In the genomic region with DNA sequence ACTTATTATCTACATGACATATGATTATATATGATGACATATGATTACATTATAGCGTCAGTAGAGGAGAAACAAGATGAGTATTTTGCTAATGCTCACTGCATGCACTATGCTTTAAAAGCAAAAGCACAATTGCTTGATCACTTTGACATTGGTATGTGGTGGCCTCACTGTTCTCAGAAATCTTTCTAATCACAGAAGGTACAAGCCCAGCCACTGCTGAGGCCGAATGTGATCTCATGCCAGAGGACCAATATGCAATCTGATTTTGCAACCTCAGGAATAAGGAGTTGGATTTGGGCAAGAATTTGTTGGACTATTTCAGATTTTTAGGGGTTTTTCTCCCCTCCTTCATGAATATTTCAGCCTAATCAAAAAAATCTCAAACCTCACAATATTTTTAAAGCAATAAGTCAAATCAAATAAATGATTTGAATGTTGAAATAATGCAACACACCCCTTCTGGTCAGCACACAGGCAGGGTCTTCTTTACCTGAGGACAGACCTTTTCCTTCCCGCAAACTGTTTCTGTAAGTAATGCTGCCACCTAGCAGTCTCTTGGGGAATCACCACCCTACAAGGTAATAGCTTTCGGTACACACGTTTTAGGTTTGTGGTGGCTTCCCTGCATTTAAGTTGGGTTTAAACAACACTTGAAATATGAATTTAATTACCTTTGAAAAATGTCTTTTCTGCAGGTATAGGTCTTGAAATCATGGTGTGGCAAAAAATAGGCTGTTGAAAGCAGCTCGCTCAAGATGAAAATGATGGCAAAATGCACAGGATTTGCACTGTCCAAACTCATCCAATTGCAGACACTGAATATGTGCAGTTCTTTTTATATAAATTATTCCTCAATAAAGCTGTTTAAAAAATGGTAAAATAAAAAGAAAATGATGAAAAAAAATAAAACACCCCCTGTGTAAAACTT, we compare ENCODE assay signal across 9 cellular contexts. TPM values are rescaled to one million over a fixed set of nuclear protein-coding genes. Genes with fewer than 3 reads are reported as not detected.
DNase-seq lines count a peak whose midpoint lies in the region; ATAC-seq, FAIRE-seq and TF ChIP-seq lines count a peak whose summit lies in the region.
"Had no signal": no experiment of that assay in that cellular context is flagged by ENCODE, and none has a peak within 500 bp of the region (broad histone marks: within the 10 kb centered on the region; RNA-seq: fewer than 3 reads in every experiment).

No MANE protein-coding gene starts in this region.

- no peak overlapping the region for H3K27ac Mint-ChIP-seq in osteocyte (ENCODE audit: unreplicated experiment)
- H3K27ac Mint-ChIP-seq: IgD-negative memory B cell had no signal

- H3K4me3 Mint-ChIP-seq in osteocyte (ENCODE audit: unreplicated experiment), result no peak overlapping the region
- H3K4me3 Mint-ChIP-seq: IgD-negative memory B cell had no signal

- H3K27me3 Mint-ChIP-seq in osteocyte (ENCODE audit: unreplicated experiment), result peaks cover 62% of the 10 kb centered on the region

- TF ChIP-seq CTCF in AG09319 (IDR thresholded peaks at IDR 0.05; ENCODE audit: low read depth, low read length), result peak; percentile 91
- TF ChIP-seq CTCF in osteocyte (IDR thresholded peaks at IDR 0.05), result peak; percentile 84

- no peaks in the 10 kb centered on the region for H3K4me1 Mint-ChIP-seq in osteocyte (ENCODE audit: unreplicated experiment)

- in situ Hi-C loops in SK-MEL-5 (cut with HindIII; ENCODE audit: low pct_unique_long_range_greater_than_20kb, low sequenced_read_pairs), result no loop called here

- ATAC-seq in HG03520 (IDR thresholded peaks at IDR 0.05; ENCODE audit: unreplicated experiment), result peak; percentile 60

- H3K9me3 Mint-ChIP-seq in osteocyte (ENCODE audit: unreplicated experiment), result no peaks in the 10 kb centered on the region

- FAIRE-seq in G401.6 (lab: Jason Lieb, UNC), result peak; percentile 79

- DNase-seq in AG09319 (ENCODE audit: extremely low read depth, low read depth) (no peak), SK-MEL-5 (ENCODE audit: low read depth, low spot score) (peak; percentile 49), epidermal melanocyte (ENCODE audit: insufficient read length, low spot score) (peak; percentile 48), osteocyte (ENCODE audit: extremely low spot score, unreplicated experiment) (no peak), 8988T (no peak), cortex of kidney (lab: John Stamatoyannopoulos, UW) (no peak)

- no peaks in the 10 kb centered on the region for H3K36me3 Mint-ChIP-seq in osteocyte (ENCODE audit: unreplicated experiment)

RNA-seq across cellular contexts. Expression of a gene that starts 4.8 kb away (rescaled TPM):
- not detected in 2 replicates for total RNA-seq in SK-MEL-5 (2014; rRNA removed; shearing (Covaris generic))
- polyA plus RNA-seq in SK-MEL-5 (2015; cell fraction: cytosol; rRNA removed), result not detected in 2 replicates
- polyA plus RNA-seq in SK-MEL-5 (2015; cell fraction: nucleus; rRNA removed), result not detected in 2 replicates
- not detected in 2 replicates for total RNA-seq in osteocyte

Comparison
In these comparisons a context has a peak if more than half of its experiments do, and no peak if none do; other contexts are left out.
1. DNase-seq: peak in SK-MEL-5 (single experiment) and epidermal melanocyte (single experiment); none in AG09319 (single experiment), osteocyte (single experiment), 8988T (single experiment) and cortex of kidney (single experiment).